ENCODE assay signal across 21 cellular contexts in genomic region chr2:227010433-227010832, GRCh38.
DNase-seq lines count a peak whose midpoint lies in the region; ATAC-seq and TF ChIP-seq lines count a peak whose summit lies in the region.
"Had no signal": no experiment of that assay in that cellular context is flagged by ENCODE, and none has a peak within 500 bp of the region (broad histone marks: within the 10 kb centered on the region; RNA-seq: fewer than 3 reads in every experiment).

No MANE protein-coding gene starts in this region.

- ATAC-seq in psoas muscle: peak; percentile 46 to 64 (median 58)
- no peak for ATAC-seq in HG03280 (IDR thresholded peaks at IDR 0.05; ENCODE audit: unreplicated experiment)
- ATAC-seq: stimulated activated naive B cell treated with anti-CD40 and anti-IgM and Interleukin-4, amounts not matched to agents 10 μg/mL and 1 μg/mL and 100 μg/mL, for 72 hours had no signal

- H3K9me3 ChIP-seq in GM23248 (ENCODE audit: low read depth) (no peaks in the 10 kb centered on the region), fibroblast of lung (ENCODE audit: control insufficient read depth, insufficient read depth, low read depth, low read length) (no peaks in the 10 kb centered on the region), psoas muscle (no peaks in the 10 kb centered on the region)
- H3K9me3 ChIP-seq: neutrophil had no signal

- H3K4me3 ChIP-seq in GM23248 (no peak overlapping the region), fibroblast of lung (replicated peaks in 1 of 4; ENCODE audit: control extremely low read depth in 1 of 4, insufficient read depth in 1 of 4, low read depth in 3 of 4, low read length in 4 of 4) (no peak overlapping the region), psoas muscle (no peak overlapping the region)
- H3K4me3 ChIP-seq: dorsolateral prefrontal cortex, smooth muscle cell had no signal

- H3K27ac Mint-ChIP-seq in activated CD4-positive, alpha-beta memory T cell treated with anti-CD3 and anti-CD28 coated beads, Interleukin-2, amount 10 ng/mL, durations not matched to agents 7 days and 5 days: no peak overlapping the region
- H3K27ac Mint-ChIP-seq: IgD-negative memory B cell; stimulated activated naive B cell treated with anti-CD40 and anti-IgM and Interleukin-4, amounts not matched to agents 10 μg/mL and 1 μg/mL and 100 μg/mL, for 72 hours had no signal

- H3K27me3 Mint-ChIP-seq in activated CD4-positive, alpha-beta memory T cell treated with anti-CD3 and anti-CD28 coated beads, Interleukin-2, amount 10 ng/mL, durations not matched to agents 7 days and 5 days: no peaks in the 10 kb centered on the region
- H3K27me3 Mint-ChIP-seq: IgD-negative memory B cell; stimulated activated naive B cell treated with anti-CD40 and anti-IgM and Interleukin-4, amounts not matched to agents 10 μg/mL and 1 μg/mL and 100 μg/mL, for 72 hours had no signal

- H3K79me2 ChIP-seq in GM23248 (ENCODE audit: insufficient read depth): no peaks in the 10 kb centered on the region
- H3K79me2 ChIP-seq in fibroblast of lung (ENCODE audit: control insufficient read depth, insufficient read depth, low read length): no peaks in the 10 kb centered on the region

- H3K4me2 ChIP-seq in GM23248 (ENCODE audit: unreplicated experiment): no peak overlapping the region
- H3K4me2 ChIP-seq in fibroblast of lung (ENCODE audit: extremely low read depth, insufficient read depth, low read length): no peak overlapping the region
- H3K4me2 ChIP-seq: smooth muscle cell had no signal

- in situ Hi-C loops in GM23248 (cut with MboI): no loop called here

- CTCF ChIA-PET in activated CD4-positive, alpha-beta memory T cell treated with anti-CD3 and anti-CD28 coated beads, Interleukin-2, amount 10 ng/mL, durations not matched to agents 7 days and 5 days (lab: Charles Lee): no interaction called here

- no peaks in the 10 kb centered on the region for H4K20me1 ChIP-seq in GM23248 (ENCODE audit: insufficient read depth)
- no peaks in the 10 kb centered on the region for H4K20me1 ChIP-seq in fibroblast of lung (ENCODE audit: control insufficient read depth, extremely low read depth, insufficient read depth, low read length)

- H3K4me1 ChIP-seq in GM23248 (ENCODE audit: insufficient read depth): peaks cover 3% of the 10 kb centered on the region; the same call in 1 of the 2 replicates
- H3K4me1 ChIP-seq in fibroblast of lung (ENCODE audit: control insufficient read depth, extremely low read depth, insufficient read depth, low read length): no peaks in the 10 kb centered on the region
- no peaks in the 10 kb centered on the region for H3K4me1 ChIP-seq in psoas muscle

- POLR2A ChIA-PET in activated CD4-positive, alpha-beta memory T cell treated with anti-CD3 and anti-CD28 coated beads, Interleukin-2, amount 10 ng/mL, durations not matched to agents 7 days and 5 days (lab: Charles Lee): no interaction called here

- peak; percentile 29 for DNase-seq in GM23248
- DNase-seq in RPMI7951 (ENCODE audit: low read depth): peak; percentile 42
- peak; percentile 39 to 73 for DNase-seq in fibroblast of lung (ENCODE audit: low read depth in 2 of 2)
- no peak for DNase-seq in psoas muscle
- DNase-seq in activated CD4-positive, alpha-beta memory T cell treated with anti-CD3 and anti-CD28 coated beads, Interleukin-2, amount 10 ng/mL, durations not matched to agents 7 days and 5 days: no peak
- no peak for DNase-seq in pons (ENCODE audit: low spot score)
- DNase-seq in H4 (ENCODE audit: low spot score): no peak
- DNase-seq: activated T-cell treated with anti-CD3 and anti-CD28 coated beads, Interleukin-2, amount 50 U/mL, for 1 hour; amniotic stem cell; DMS79; dorsolateral prefrontal cortex; kidney; MM.1S; NCI-H1436 treated with DMSO at 0.1 percent for 48 hours; stimulated activated naive B cell treated with anti-CD40 and anti-IgM and Interleukin-4, amounts not matched to agents 10 μg/mL and 1 μg/mL and 100 μg/mL, for 72 hours; T-helper 9 cell had no signal

- intact Hi-C loops in psoas muscle (cut with DNase I): no loop called here

- 43 to 53% methylated on average over 3 of the region's 3 CpGs for WGBS in GM23248 (ENCODE audit: low coverage in 1 of 2, low lambda C conversion rate in 2 of 2, missing lambda C conversion rate in 2 of 2), 2 experiments
- WGBS in psoas muscle, 3 donors: 54 to 68% (median 54%) methylated on average over 3 of the region's 3 CpGs

- H3K36me3 Mint-ChIP-seq in activated CD4-positive, alpha-beta memory T cell treated with anti-CD3 and anti-CD28 coated beads, Interleukin-2, amount 10 ng/mL, durations not matched to agents 7 days and 5 days (ENCODE audit: low read depth): no peaks in the 10 kb centered on the region
- H3K36me3 Mint-ChIP-seq: IgD-negative memory B cell; stimulated activated naive B cell treated with anti-CD40 and anti-IgM and Interleukin-4, amounts not matched to agents 10 μg/mL and 1 μg/mL and 100 μg/mL, for 72 hours had no signal

- H3K27me3 ChIP-seq in GM23248 (replicated peaks; ENCODE audit: insufficient read depth) (no peaks in the 10 kb centered on the region), fibroblast of lung (ENCODE audit: control insufficient read depth, insufficient read depth, low read length) (no peaks in the 10 kb centered on the region), psoas muscle (ENCODE audit: insufficient read depth in 3 of 3, low read length in 2 of 3) (no peaks in the 10 kb centered on the region)
- H3K27me3 ChIP-seq: dorsolateral prefrontal cortex, neutrophil had no signal

- H3K4me3 Mint-ChIP-seq in activated CD4-positive, alpha-beta memory T cell treated with anti-CD3 and anti-CD28 coated beads, Interleukin-2, amount 10 ng/mL, durations not matched to agents 7 days and 5 days: no peak overlapping the region
- H3K4me3 Mint-ChIP-seq: central memory CD8-positive, alpha-beta T cell; IgD-negative memory B cell; stimulated activated naive B cell treated with anti-CD40 and anti-IgM and Interleukin-4, amounts not matched to agents 10 μg/mL and 1 μg/mL and 100 μg/mL, for 72 hours had no signal

- H3K9ac ChIP-seq in GM23248 (no peak overlapping the region), fibroblast of lung (ENCODE audit: insufficient read depth, low read length) (no peak overlapping the region)

- no peaks in the 10 kb centered on the region for H3K4me1 Mint-ChIP-seq in activated CD4-positive, alpha-beta memory T cell treated with anti-CD3 and anti-CD28 coated beads, Interleukin-2, amount 10 ng/mL, durations not matched to agents 7 days and 5 days
- H3K4me1 Mint-ChIP-seq: central memory CD8-positive, alpha-beta T cell; IgD-negative memory B cell had no signal

- no peak for TF ChIP-seq CTCF in fibroblast of lung (conservative IDR thresholded peaks at IDR 0.05 in 1 of 2, IDR thresholded peaks at IDR 0.05 in 1 of 2; ENCODE audit: low read depth in 1 of 2, low read length in 2 of 2)
- TF ChIP-seq CTCF in psoas muscle (IDR thresholded peaks at IDR 0.05): no peak

- no peaks in the 10 kb centered on the region for H3K9me3 Mint-ChIP-seq in activated CD4-positive, alpha-beta memory T cell treated with anti-CD3 and anti-CD28 coated beads, Interleukin-2, amount 10 ng/mL, durations not matched to agents 7 days and 5 days
- H3K9me3 Mint-ChIP-seq: central memory CD8-positive, alpha-beta T cell; IgD-negative memory B cell; stimulated activated naive B cell treated with anti-CD40 and anti-IgM and Interleukin-4, amounts not matched to agents 10 μg/mL and 1 μg/mL and 100 μg/mL, for 72 hours had no signal

- H3K27ac ChIP-seq in GM23248 (no peak overlapping the region), fibroblast of lung (ENCODE audit: insufficient read depth, low read length) (no peak overlapping the region), psoas muscle (no peak overlapping the region)
- H3K27ac ChIP-seq: dorsolateral prefrontal cortex, neutrophil had no signal

- H3K9me2 ChIP-seq in GM23248 (ENCODE audit: insufficient read depth): no peaks in the 10 kb centered on the region

- no peaks in the 10 kb centered on the region for H3K36me3 ChIP-seq in GM23248 (ENCODE audit: low read depth)
- H3K36me3 ChIP-seq in fibroblast of lung (ENCODE audit: control insufficient read depth, insufficient read depth, low read length): no peaks in the 10 kb centered on the region
- H3K36me3 ChIP-seq in psoas muscle (ENCODE audit: insufficient read depth in 1 of 2, low read depth in 1 of 2): peaks cover 0 to 43% of the 10 kb centered on the region in 2 donors
- H3K36me3 ChIP-seq: neutrophil had no signal

- H2AFZ ChIP-seq in GM23248: no peak overlapping the region
- no peak overlapping the region for H2AFZ ChIP-seq in fibroblast of lung (ENCODE audit: low read length)

- H3F3A ChIP-seq in GM23248 (ENCODE audit: insufficient read depth): no peaks in the 10 kb centered on the region

Comparison
In these comparisons a context has a peak if more than half of its experiments do, and no peak if none do; other contexts are left out.
1. DNase-seq: peak in GM23248 (single experiment), RPMI7951 (single experiment) and fibroblast of lung (2 of 2); none in psoas muscle (0 of 2), activated CD4-positive, alpha-beta memory T cell treated with anti-CD3 and anti-CD28 coated beads, Interleukin-2, amount 10 ng/mL, durations not matched to agents 7 days and 5 days (single experiment), pons (single experiment) and H4 (single experiment).